In the genomic region with DNA sequence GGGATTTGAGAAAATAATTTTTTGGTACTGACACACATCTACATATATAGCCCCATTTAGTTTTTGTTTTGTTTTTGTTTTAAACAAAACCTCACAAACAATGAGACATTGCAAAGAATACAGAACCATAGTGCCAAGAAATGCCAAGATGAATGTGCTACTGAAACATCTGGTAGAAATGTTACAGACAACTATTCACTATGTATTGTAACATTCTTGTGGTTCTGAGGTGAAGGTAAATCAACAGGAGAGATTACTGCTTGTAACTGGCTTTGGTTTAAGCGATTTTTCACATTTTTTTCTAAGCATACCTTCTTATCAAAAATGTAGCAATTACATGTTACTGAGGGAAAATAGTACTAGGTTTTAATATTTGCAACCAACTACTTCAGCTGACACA, we compare ENCODE assay signal across 19 cellular contexts.
"Had no signal": no experiment of that assay in that cellular context is flagged by ENCODE, and none has a peak within 500 bp of the region (broad histone marks: within the 10 kb centered on the region; RNA-seq: fewer than 3 reads in every experiment).

No MANE protein-coding gene starts in this region.

- H3K4me2 ChIP-seq: hepatocyte had no signal

- H3K27me3 ChIP-seq: adrenal gland, esophagus muscularis mucosa, hepatocyte, sigmoid colon, testis, upper lobe of left lung had no signal

- H2AFZ ChIP-seq: hepatocyte had no signal

- H3K27ac ChIP-seq: adrenal gland, esophagus muscularis mucosa, hepatocyte, sigmoid colon, testis, upper lobe of left lung, WERI-Rb-1 had no signal

- H3K79me2 ChIP-seq: hepatocyte had no signal

- H3K4me3 ChIP-seq: adrenal gland, esophagus muscularis mucosa, hepatocyte, lung, sigmoid colon, testis, upper lobe of left lung had no signal

- ATAC-seq: left lobe of liver; natural killer cell treated with Interleukin-12 subunit alpha and Interleukin-12 subunit beta and Interleukin-15 and Interleukin-18, amount 100 ng/mL, for 72 hours; stimulated activated memory B cell treated with anti-CD40 and anti-IgM and Interleukin-4, amounts not matched to agents 10 μg/mL and 1 μg/mL and 100 μg/mL, for 72 hours had no signal

- DNase-seq: activated CD4-positive, alpha-beta T cell treated with anti-CD3 and anti-CD28 coated beads for 1 hour; activated CD4-positive, alpha-beta T cell treated with anti-CD3 and anti-CD28 coated beads, Interleukin-2, amount 50 U/mL, for 4 hours; activated gamma-delta T cell; adrenal gland; effector CD4-positive, alpha-beta T cell; islet precursor cell; nucleus accumbens; sigmoid colon; stimulated activated CD4-positive, alpha-beta T cell treated with anti-CD3 and anti-CD28 coated beads, Interleukin-4, amount 100 ng/mL, for 4 hours; SW 1271; testis; upper lobe of left lung; WERI-Rb-1 had no signal

- H3K9me3 ChIP-seq: adrenal gland, esophagus muscularis mucosa, sigmoid colon, testis, upper lobe of left lung had no signal

- H3K36me3 ChIP-seq: adrenal gland, esophagus muscularis mucosa, sigmoid colon, upper lobe of left lung, WERI-Rb-1 had no signal

- H3K4me1 ChIP-seq: esophagus muscularis mucosa, sigmoid colon, testis, upper lobe of left lung had no signal
